Comparison of ENCODE assay signal across 1 cellular context in genomic region chr10:80264081-80265056, GRCh38.
TF ChIP-seq lines count a peak whose summit lies in the region.

No MANE protein-coding gene starts in this region.

TF ChIP-seq in HepG2, 621 proteins besides CTCF, POLR2A, EP300 and RAD21 (continued from another document and continues in another):
- TF ChIP-seq ZNF513 (CRISPR knock-in tag; conservative IDR thresholded peaks at IDR 0.05) (no peak), ZFP36L2 (CRISPR knock-in tag; IDR thresholded peaks at IDR 0.05) (no peak), ZFP1 (CRISPR knock-in tag; IDR thresholded peaks at IDR 0.05) (0 out of 2 replicates have a peak, but pooled peaks have one; percentile 45), SRY (CRISPR knock-in tag; IDR thresholded peaks at IDR 0.05) (no peak), TRIM24 (CRISPR knock-in tag; IDR thresholded peaks at IDR 0.05) (no peak), KLF11 (CRISPR knock-in tag; IDR thresholded peaks at IDR 0.05) (no peak), ZNF839 (CRISPR knock-in tag; IDR thresholded peaks at IDR 0.05; ENCODE audit: borderline replicate concordance) (no peak), XRCC5 (optimal IDR thresholded peaks at IDR 0.05; ENCODE audit: low read length) (no peak), HIVEP1 (CRISPR knock-in tag; IDR thresholded peaks at IDR 0.05) (no peak), TRIM22 (IDR thresholded peaks at IDR 0.05) (no peak), ZNF20 (CRISPR knock-in tag; IDR thresholded peaks at IDR 0.05) (no peak), HNRNPLL (IDR thresholded peaks at IDR 0.05; ENCODE audit: low read depth, low read length, poor library complexity, severe bottlenecking) (no peak), ZNF121 (CRISPR knock-in tag; IDR thresholded peaks at IDR 0.05) (peak; percentile 62), TFDP1 (CRISPR knock-in tag; IDR thresholded peaks at IDR 0.05; ENCODE audit: borderline replicate concordance) (0 out of 2 replicates have a peak, but pooled peaks have one; percentile 56), ZBTB1 (CRISPR knock-in tag; IDR thresholded peaks at IDR 0.05; ENCODE audit: borderline replicate concordance) (no peak), ZNF333 (CRISPR knock-in tag; IDR thresholded peaks at IDR 0.05; ENCODE audit: borderline replicate concordance) (no peak), ZNF292 (CRISPR knock-in tag; IDR thresholded peaks at IDR 0.05; ENCODE audit: borderline replicate concordance, low read depth) (peak; percentile 72; the same call in 1 of the 2 replicates), HDAC2 (CRISPR knock-in tag; IDR thresholded peaks at IDR 0.05) (peak; percentile 91), KDM5A (IDR thresholded peaks at IDR 0.05; ENCODE audit: borderline replicate concordance, low read length) (no peak), MAFG (CRISPR knock-in tag; IDR thresholded peaks at IDR 0.05) (no peak), ZNF160 (CRISPR knock-in tag; IDR thresholded peaks at IDR 0.05) (no peak), NR3C1 (CRISPR knock-in tag; IDR thresholded peaks at IDR 0.05) (no peak), TCF7L2 (IDR thresholded peaks at IDR 0.05; ENCODE audit: low read depth, low read length) (no peak), ZNF234 (CRISPR knock-in tag; conservative IDR thresholded peaks at IDR 0.05) (no peak), ZFYVE20 (CRISPR knock-in tag; IDR thresholded peaks at IDR 0.05; ENCODE audit: borderline replicate concordance, low read depth) (no peak), ZNF720 (CRISPR knock-in tag; IDR thresholded peaks at IDR 0.05) (no peak), ZNF430 (CRISPR knock-in tag; IDR thresholded peaks at IDR 0.05) (no peak), ZSCAN21 (CRISPR knock-in tag; IDR thresholded peaks at IDR 0.05; ENCODE audit: borderline replicate concordance) (peak; percentile 88), ZNF547 (CRISPR knock-in tag; IDR thresholded peaks at IDR 0.05) (no peak), FOXO1 (CRISPR knock-in tag; IDR thresholded peaks at IDR 0.05) (peak; percentile 93), ARID4A (CRISPR knock-in tag; IDR thresholded peaks at IDR 0.05; ENCODE audit: borderline replicate concordance) (peak; percentile 45; the same call in 1 of the 2 replicates), ZNF337 (CRISPR knock-in tag; IDR thresholded peaks at IDR 0.05; ENCODE audit: borderline replicate concordance, low read depth) (no peak), ZNF589 (CRISPR knock-in tag; conservative IDR thresholded peaks at IDR 0.05) (0 out of 2 replicates have a peak, but pooled peaks have one; percentile 32), CERS6 (CRISPR knock-in tag; IDR thresholded peaks at IDR 0.05) (no peak), ZNF672 (CRISPR knock-in tag; IDR thresholded peaks at IDR 0.05) (no peak), ZNF619 (CRISPR knock-in tag; IDR thresholded peaks at IDR 0.05) (no peak), TFE3 (CRISPR knock-in tag; IDR thresholded peaks at IDR 0.05) (peak; percentile 43; the same call in 1 of the 2 replicates), ZNF652 (CRISPR knock-in tag; IDR thresholded peaks at IDR 0.05; ENCODE audit: borderline replicate concordance, low read depth) (no peak), ZSCAN5A (CRISPR knock-in tag; IDR thresholded peaks at IDR 0.05; ENCODE audit: borderline replicate concordance) (no peak), NR2F2 (IDR thresholded peaks at IDR 0.05; ENCODE audit: borderline replicate concordance, low read depth) (peak; percentile 58; the same call in 1 of the 2 replicates), KDM3A (CRISPR knock-in tag; IDR thresholded peaks at IDR 0.05; ENCODE audit: low read depth) (no peak), ZBTB7B (CRISPR knock-in tag; IDR thresholded peaks at IDR 0.05) (peak; percentile 43; the same call in 1 of the 2 replicates), ZBTB34 (CRISPR knock-in tag; IDR thresholded peaks at IDR 0.05) (peak; percentile 91), TBX3 (IDR thresholded peaks at IDR 0.05; ENCODE audit: borderline replicate concordance) (no peak; the same call in 1 of the 2 replicates), ZNF280B (CRISPR knock-in tag; IDR thresholded peaks at IDR 0.05; ENCODE audit: borderline replicate concordance) (peak; percentile 79; the same call in 1 of the 2 replicates), ZNF280D (CRISPR knock-in tag; IDR thresholded peaks at IDR 0.05) (peak; percentile 82), ZFP82 (CRISPR knock-in tag; IDR thresholded peaks at IDR 0.05; ENCODE audit: borderline replicate concordance) (no peak), NFKB2 (CRISPR knock-in tag; IDR thresholded peaks at IDR 0.05; ENCODE audit: borderline replicate concordance) (no peak; the same call in 1 of the 2 replicates), NPAS2 (CRISPR knock-in tag; IDR thresholded peaks at IDR 0.05; ENCODE audit: borderline replicate concordance) (no peak)
